Comparison of ENCODE assay signal across 1 cellular context in genomic region chr7:127854383-127854782, GRCh38.
TF ChIP-seq lines count a peak whose summit lies in the region.

No MANE protein-coding gene starts in this region.

TF ChIP-seq in HEK293, 187 proteins besides CTCF, POLR2A, EP300 and RAD21 (continues in another document):
- no peak for TF ChIP-seq PRDM2 (tag by site-specific recombination; IDR thresholded peaks at IDR 0.05; ENCODE audit: borderline replicate concordance)
- no peak for TF ChIP-seq PATZ1 (tag by site-specific recombination; IDR thresholded peaks at IDR 0.05)
- peak; percentile 61; the same call in 1 of the 2 replicates for TF ChIP-seq REST (tag by site-specific recombination; IDR thresholded peaks at IDR 0.05)
- TF ChIP-seq ZNF394 (tag by site-specific recombination; IDR thresholded peaks at IDR 0.05; ENCODE audit: borderline replicate concordance), result peak; percentile 93
- no peak for TF ChIP-seq ZSCAN16 (tag by site-specific recombination; IDR thresholded peaks at IDR 0.05)
- TF ChIP-seq ZNF433 (tag by site-specific recombination; IDR thresholded peaks at IDR 0.05; ENCODE audit: low read depth), result peak; percentile 80
- TF ChIP-seq ZNF341 (tag by site-specific recombination; IDR thresholded peaks at IDR 0.05; ENCODE audit: low read depth), result no peak
- TF ChIP-seq ZNF513 (tag by site-specific recombination; IDR thresholded peaks at IDR 0.05), result no peak
- peak; percentile 79 for TF ChIP-seq ZNF664 (tag by site-specific recombination; IDR thresholded peaks at IDR 0.05)
- no peak for TF ChIP-seq ZNF571 (tag by site-specific recombination; IDR thresholded peaks at IDR 0.05)
- peak; percentile 19 for TF ChIP-seq ZNF529 (tag by site-specific recombination; IDR thresholded peaks at IDR 0.05; ENCODE audit: insufficient replicate concordance)
- TF ChIP-seq RBAK (tag by site-specific recombination; IDR thresholded peaks at IDR 0.05), result no peak
- peak; percentile 32; the same call in 1 of the 2 replicates for TF ChIP-seq ZNF629 (tag by site-specific recombination; IDR thresholded peaks at IDR 0.05)
- TF ChIP-seq KLF1 (tag by site-specific recombination; IDR thresholded peaks at IDR 0.05), result no peak
- TF ChIP-seq ZNF558 (tag by site-specific recombination; IDR thresholded peaks at IDR 0.05), result peak; percentile 68; the same call in 1 of the 2 replicates
- no peak for TF ChIP-seq ZBTB49 (tag by site-specific recombination; IDR thresholded peaks at IDR 0.05; ENCODE audit: low read depth)
- no peak for TF ChIP-seq ZSCAN18 (tag by site-specific recombination; IDR thresholded peaks at IDR 0.05)
- peak; percentile 70 for TF ChIP-seq ZNF560 (tag by site-specific recombination; IDR thresholded peaks at IDR 0.05; ENCODE audit: borderline replicate concordance)
- TF ChIP-seq ZNF138 (tag by site-specific recombination; IDR thresholded peaks at IDR 0.05; ENCODE audit: borderline replicate concordance), result 0 out of 2 replicates have a peak, but pooled peaks have one; percentile 26
- no peak for TF ChIP-seq ZNF248 (tag by site-specific recombination; IDR thresholded peaks at IDR 0.05)
- TF ChIP-seq YY2 (tag by site-specific recombination; IDR thresholded peaks at IDR 0.05), result no peak
- TF ChIP-seq ZNF645 (tag by site-specific recombination; IDR thresholded peaks at IDR 0.05), result no peak
- TF ChIP-seq ZNF140 (tag by site-specific recombination; IDR thresholded peaks at IDR 0.05), result peak; percentile 76; the same call in 1 of the 2 replicates
- no peak for TF ChIP-seq HOXD13 (CRISPR knock-in tag; IDR thresholded peaks at IDR 0.05; ENCODE audit: borderline replicate concordance)
- no peak for TF ChIP-seq ZNF157 (tag by site-specific recombination; IDR thresholded peaks at IDR 0.05)
- peak; percentile 72 for TF ChIP-seq ZBTB8A (tag by site-specific recombination; IDR thresholded peaks at IDR 0.05)
- TF ChIP-seq ATF2 (tag by site-specific recombination; IDR thresholded peaks at IDR 0.05; ENCODE audit: low read depth), result no peak
- no peak for TF ChIP-seq GLIS1 (tag by site-specific recombination; IDR thresholded peaks at IDR 0.05)
- no peak for TF ChIP-seq BCL11A (tag by site-specific recombination; IDR thresholded peaks at IDR 0.05; ENCODE audit: low read depth)
- no peak for TF ChIP-seq TRIM28 (IDR thresholded peaks at IDR 0.05; ENCODE audit: borderline replicate concordance, low read length)
- TF ChIP-seq ZNF768 (tag by site-specific recombination; IDR thresholded peaks at IDR 0.05), result no peak
- TF ChIP-seq ZBTB17 (tag by site-specific recombination; IDR thresholded peaks at IDR 0.05), result no peak
- 0 out of 2 replicates have a peak, but pooled peaks have one; percentile 33 for TF ChIP-seq ZBTB1 (tag by site-specific recombination; IDR thresholded peaks at IDR 0.05)
- no peak for TF ChIP-seq ZNF777 (tag by site-specific recombination; IDR thresholded peaks at IDR 0.05; ENCODE audit: borderline replicate concordance)
- no peak for TF ChIP-seq ZNF626 (tag by site-specific recombination; IDR thresholded peaks at IDR 0.05)
- no peak for TF ChIP-seq ZNF600 (tag by site-specific recombination; IDR thresholded peaks at IDR 0.05)
